8 cellular contexts compared by ENCODE assay signal in genomic region chr20:34312544-34313217, GRCh38. TPM values are rescaled to one million over a fixed set of nuclear protein-coding genes. Genes with fewer than 3 reads are reported as not detected.
DNase-seq lines count a peak whose midpoint lies in the region; ATAC-seq and TF ChIP-seq lines count a peak whose summit lies in the region.

No MANE protein-coding gene starts in this region.

- DNase-seq in DMS 273 (lab: John Stamatoyannopoulos, UW; ENCODE audit: unreplicated experiment) (peak; percentile 95), GM23248 (peak; percentile 93), M059J (ENCODE audit: low read depth) (peak; percentile 90), RWPE2 (ENCODE audit: low spot score) (peak; percentile 97), fibroblast of villous mesenchyme (ENCODE audit: low read depth) (peak; percentile 84), neural progenitor cell (ENCODE audit: low spot score) (peak; percentile 93)
- DNase-seq in activated T-helper 2 cell treated with anti-CD3 and anti-CD28 coated beads, Interferon-gamma antibody, Interleukin-2, Interleukin-4, amounts not matched to agents 10 μg/mL and 5 μg/mL and 100 μg/mL, durations not matched to agents 14 hours and 24 hours and 36 hours (ENCODE audit: low spot score), result peak; percentile 80

- H3K9me3 ChIP-seq in GM23248 (ENCODE audit: low read depth) (no peaks in the 10 kb centered on the region), RWPE2 (ENCODE audit: severe bottlenecking) (no peaks in the 10 kb centered on the region), neural progenitor cell (ENCODE audit: low read depth) (no peaks in the 10 kb centered on the region), stomach smooth muscle (ENCODE audit: control insufficient read depth in 2 of 2, low read length in 2 of 2) (no peaks in the 10 kb centered on the region)

- TF ChIP-seq CTCF in RWPE2 (IDR thresholded peaks at IDR 0.05; ENCODE audit: poor library complexity, severe bottlenecking) (peak; percentile 100), fibroblast of villous mesenchyme (IDR thresholded peaks at IDR 0.05; ENCODE audit: insufficient read depth, low read depth, low read length) (peak; percentile 100), neural progenitor cell (IDR thresholded peaks at IDR 0.05) (peak; percentile 100)

- 11 to 12% methylated on average over 10 to 14 of the region's 14 CpGs for WGBS in GM23248 (ENCODE audit: low coverage in 1 of 2, low lambda C conversion rate in 2 of 2, missing lambda C conversion rate in 2 of 2), 2 experiments

- H3K9ac ChIP-seq in GM23248 (no peak overlapping the region), neural progenitor cell (no peak overlapping the region), stomach smooth muscle (ENCODE audit: low read length in 2 of 2) (no peak overlapping the region)

- H3K9me3 Mint-ChIP-seq in activated T-helper 2 cell treated with anti-CD3 and anti-CD28 coated beads, Interferon-gamma antibody, Interleukin-2, Interleukin-4, amounts not matched to agents 10 μg/mL and 5 μg/mL and 100 μg/mL, durations not matched to agents 14 hours and 24 hours and 36 hours, result no peaks in the 10 kb centered on the region
- H3K9me3 Mint-ChIP-seq in neural progenitor cell, result no peaks in the 10 kb centered on the region

- in situ Hi-C loops in GM23248 (cut with MboI), result loop anchor here (25.0 kb wide), 1 partner anchor 400 kb away; the partner anchor contains the start of gene TP53INP2

- H4K20me1 ChIP-seq in GM23248 (ENCODE audit: insufficient read depth) (no peaks in the 10 kb centered on the region), neural progenitor cell (ENCODE audit: low read depth) (peaks cover 3% of the 10 kb centered on the region)

- ATAC-seq in RWPE2 (ENCODE audit: low read depth), result peak; percentile 58

- H3F3A ChIP-seq in GM23248 (ENCODE audit: insufficient read depth), result peaks cover 13% of the 10 kb centered on the region
- H3F3A ChIP-seq in neural progenitor cell (ENCODE audit: low read depth), result peaks cover 22% of the 10 kb centered on the region

- H3K4me3 ChIP-seq in GM23248, result peak overlapping the region; percentile 45
- H3K4me3 ChIP-seq in RWPE2 (ENCODE audit: severe bottlenecking), result no peak overlapping the region
- H3K4me3 ChIP-seq in fibroblast of villous mesenchyme (ENCODE audit: low read depth, low read length), result peak overlapping the region; percentile 38
- H3K4me3 ChIP-seq in neural progenitor cell, result peak overlapping the region; percentile 49
- peak overlapping the region; percentile 19 to 40 for H3K4me3 ChIP-seq in stomach smooth muscle (ENCODE audit: low read length in 2 of 2)

- H3K36me3 ChIP-seq in GM23248 (ENCODE audit: low read depth) (no peaks in the 10 kb centered on the region), RWPE2 (ENCODE audit: low read depth) (no peaks in the 10 kb centered on the region), neural progenitor cell (no peaks in the 10 kb centered on the region), stomach smooth muscle (ENCODE audit: control insufficient read depth in 2 of 2, insufficient read depth in 2 of 2, low read length in 2 of 2) (no peaks in the 10 kb centered on the region)

- no peaks in the 10 kb centered on the region for H3K27me3 ChIP-seq in GM23248 (replicated peaks; ENCODE audit: insufficient read depth)
- no peaks in the 10 kb centered on the region for H3K27me3 ChIP-seq in RWPE2 (ENCODE audit: insufficient read depth, poor library complexity, severe bottlenecking)
- H3K27me3 ChIP-seq in neural progenitor cell, result peaks cover 16% of the 10 kb centered on the region
- H3K27me3 ChIP-seq in stomach smooth muscle (ENCODE audit: control insufficient read depth in 1 of 2, insufficient read depth in 2 of 2, low read length in 2 of 2), result peaks cover 5 to 12% of the 10 kb centered on the region in 2 donors

- H3K4me1 Mint-ChIP-seq in activated T-helper 2 cell treated with anti-CD3 and anti-CD28 coated beads, Interferon-gamma antibody, Interleukin-2, Interleukin-4, amounts not matched to agents 10 μg/mL and 5 μg/mL and 100 μg/mL, durations not matched to agents 14 hours and 24 hours and 36 hours (ENCODE audit: low read depth), result peaks cover 14% of the 10 kb centered on the region
- H3K4me1 Mint-ChIP-seq in neural progenitor cell, result peaks cover 17% of the 10 kb centered on the region

- H3K79me2 ChIP-seq in GM23248 (ENCODE audit: insufficient read depth) (no peaks in the 10 kb centered on the region), neural progenitor cell (ENCODE audit: low read depth) (no peaks in the 10 kb centered on the region)

- H3K27me3 Mint-ChIP-seq in activated T-helper 2 cell treated with anti-CD3 and anti-CD28 coated beads, Interferon-gamma antibody, Interleukin-2, Interleukin-4, amounts not matched to agents 10 μg/mL and 5 μg/mL and 100 μg/mL, durations not matched to agents 14 hours and 24 hours and 36 hours (ENCODE audit: low read depth), result peaks cover 28% of the 10 kb centered on the region
- peaks cover 15% of the 10 kb centered on the region for H3K27me3 Mint-ChIP-seq in neural progenitor cell (ENCODE audit: insufficient read depth, low read depth)

- H3K4me1 ChIP-seq in GM23248 (ENCODE audit: insufficient read depth), result peaks cover 11% of the 10 kb centered on the region
- H3K4me1 ChIP-seq in RWPE2 (ENCODE audit: insufficient read depth, poor library complexity, severe bottlenecking), result peaks cover 28% of the 10 kb centered on the region
- H3K4me1 ChIP-seq in neural progenitor cell, result peaks cover 10% of the 10 kb centered on the region
- peaks cover 10% of the 10 kb centered on the region for H3K4me1 ChIP-seq in stomach smooth muscle (ENCODE audit: control insufficient read depth, insufficient read depth, low read length)

- H2AFZ ChIP-seq in GM23248 (peak overlapping the region; percentile 81), neural progenitor cell (replicated peaks) (peak overlapping the region; percentile 97)

- intact Hi-C loops in activated T-helper 2 cell treated with anti-CD3 and anti-CD28 coated beads, Interferon-gamma antibody, Interleukin-2, Interleukin-4, amounts not matched to agents 10 μg/mL and 5 μg/mL and 100 μg/mL, durations not matched to agents 14 hours and 24 hours and 36 hours (cut with micrococcal nuclease), result loop anchor here (1.0 to 10.0 kb wide), 6 partner anchors 122 to 452 kb away; partner anchors contain the start of genes DYNLRB1 and PIGU

- H3K27ac ChIP-seq in GM23248 (no peak overlapping the region), RWPE2 (ENCODE audit: poor library complexity, severe bottlenecking) (peak overlapping the region; percentile 89), neural progenitor cell (no peak overlapping the region), stomach smooth muscle (ENCODE audit: low read length) (no peak overlapping the region)

- peak overlapping the region; percentile 69 for H3K4me2 ChIP-seq in GM23248 (ENCODE audit: unreplicated experiment)
- H3K4me2 ChIP-seq in neural progenitor cell, result peak overlapping the region; percentile 80

- H3K9me2 ChIP-seq in GM23248 (ENCODE audit: insufficient read depth), result no peaks in the 10 kb centered on the region

- no peaks in the 10 kb centered on the region for H3K36me3 Mint-ChIP-seq in activated T-helper 2 cell treated with anti-CD3 and anti-CD28 coated beads, Interferon-gamma antibody, Interleukin-2, Interleukin-4, amounts not matched to agents 10 μg/mL and 5 μg/mL and 100 μg/mL, durations not matched to agents 14 hours and 24 hours and 36 hours (ENCODE audit: low read depth)
- no peaks in the 10 kb centered on the region for H3K36me3 Mint-ChIP-seq in neural progenitor cell

- H3K4me3 Mint-ChIP-seq in activated T-helper 2 cell treated with anti-CD3 and anti-CD28 coated beads, Interferon-gamma antibody, Interleukin-2, Interleukin-4, amounts not matched to agents 10 μg/mL and 5 μg/mL and 100 μg/mL, durations not matched to agents 14 hours and 24 hours and 36 hours (ENCODE audit: low read depth), result no peak overlapping the region
- H3K4me3 Mint-ChIP-seq in neural progenitor cell, result peak overlapping the region; percentile 72

- no peak overlapping the region for H3K27ac Mint-ChIP-seq in activated T-helper 2 cell treated with anti-CD3 and anti-CD28 coated beads, Interferon-gamma antibody, Interleukin-2, Interleukin-4, amounts not matched to agents 10 μg/mL and 5 μg/mL and 100 μg/mL, durations not matched to agents 14 hours and 24 hours and 36 hours
- no peak overlapping the region for H3K27ac Mint-ChIP-seq in neural progenitor cell

RNA-seq across cellular contexts. Expression of gene AHCY, which starts 9.5 kb away (rescaled TPM):
- total RNA-seq in GM23248 (2014; rRNA removed; shearing (Covaris generic)), result 82.6 and 115 TPM in 2 replicates
- 53.7 and 53.8 TPM in 2 replicates for polyA plus RNA-seq in GM23248 (2016; fragmentation: Nextera tagmentation; extraction: Ambion mirVana)
- 123 and 125 TPM in 2 replicates for total RNA-seq in M059J (2014; rRNA removed; shearing (Covaris generic))
- 120 and 122 TPM in 2 replicates for total RNA-seq in activated T-helper 2 cell treated with anti-CD3 and anti-CD28 coated beads, Interferon-gamma antibody, Interleukin-2, Interleukin-4, amounts not matched to agents 10 μg/mL and 5 μg/mL and 100 μg/mL, durations not matched to agents 14 hours and 24 hours and 36 hours
- total RNA-seq in fibroblast of villous mesenchyme (81.5 and 94.6 TPM in 2 replicates), neural progenitor cell (ENCODE audit: low replicate concordance) (184 and 269 TPM in 2 replicates)

RNA-seq across cellular contexts. Expression of gene ITCH, which starts 50.4 kb away (rescaled TPM):
- 47.7 and 50.0 TPM in 2 replicates for total RNA-seq in GM23248 (2014; rRNA removed; shearing (Covaris generic))
- 28.5 and 31.0 TPM in 2 replicates for polyA plus RNA-seq in GM23248 (2016; fragmentation: Nextera tagmentation; extraction: Ambion mirVana)
- 70.6 and 71.2 TPM in 2 replicates for total RNA-seq in M059J (2014; rRNA removed; shearing (Covaris generic))
- 52.5 and 53.0 TPM in 2 replicates for total RNA-seq in activated T-helper 2 cell treated with anti-CD3 and anti-CD28 coated beads, Interferon-gamma antibody, Interleukin-2, Interleukin-4, amounts not matched to agents 10 μg/mL and 5 μg/mL and 100 μg/mL, durations not matched to agents 14 hours and 24 hours and 36 hours
- total RNA-seq in fibroblast of villous mesenchyme, result 88.9 and 101 TPM in 2 replicates
- total RNA-seq in neural progenitor cell (ENCODE audit: low replicate concordance), result 47.4 and 55.2 TPM in 2 replicates
